In the genomic region with DNA sequence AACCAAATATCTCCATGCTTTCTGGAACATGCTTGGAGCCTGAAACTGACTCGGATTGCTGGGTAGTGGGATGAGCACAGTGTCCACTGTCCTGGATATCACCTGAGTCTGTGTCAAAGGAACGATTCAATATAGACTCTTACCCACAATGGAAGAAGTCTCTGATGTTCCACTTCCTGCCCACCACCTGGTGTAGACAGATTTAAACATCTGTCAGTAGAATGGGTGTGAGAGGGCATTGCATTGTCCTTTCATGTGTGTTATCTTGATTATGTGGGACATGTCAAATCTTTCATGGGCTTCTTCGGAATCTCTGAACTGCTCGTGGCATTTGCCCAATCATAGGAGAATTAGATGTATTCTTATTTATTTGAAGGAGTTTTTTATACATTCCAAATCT, we compare ENCODE assay signal across 20 cellular contexts. TPM values are rescaled to one million over a fixed set of nuclear protein-coding genes. Genes with fewer than 3 reads are reported as not detected.
DNase-seq lines count a peak whose midpoint lies in the region; ATAC-seq and TF ChIP-seq lines count a peak whose summit lies in the region.
"Had no signal": no experiment of that assay in that cellular context is flagged by ENCODE, and none has a peak within 500 bp of the region (broad histone marks: within the 10 kb centered on the region; RNA-seq: fewer than 3 reads in every experiment).

No MANE protein-coding gene starts in this region.

- H3K27me3 Mint-ChIP-seq in natural killer cell treated with Interleukin-12 subunit alpha and Interleukin-12 subunit beta and Interleukin-15 and Interleukin-18, amount 100 ng/mL, for 72 hours: peaks cover 34 to 66% of the 10 kb centered on the region in 2 donors
- peaks cover 39 to 49% of the 10 kb centered on the region in 2 donors for H3K27me3 Mint-ChIP-seq in natural killer cell (ENCODE audit: low read depth in 2 of 2)

- DNase-seq in DMS53 (lab: John Stamatoyannopoulos, UW): peak; percentile 8
- no peak for DNase-seq in DMS53 treated with DMSO at 0.1 percent for 48 hours (lab: John Stamatoyannopoulos, UW; ENCODE audit: unreplicated experiment)
- DNase-seq in natural killer cell treated with Interleukin-12 subunit alpha and Interleukin-12 subunit beta and Interleukin-15 and Interleukin-18, amount 100 ng/mL, for 72 hours (ENCODE audit: low spot score): peak; percentile 42
- DNase-seq in natural killer cell: no peak
- peak; percentile 35 for DNase-seq in RPMI8226
- no peak for DNase-seq in AG08396 (ENCODE audit: low spot score)
- DNase-seq in NCI-H748 (lab: John Stamatoyannopoulos, UW; ENCODE audit: unreplicated experiment): no peak
- DNase-seq: C1 segment of cervical spinal cord; Caco-2; CD4-positive, CD25-positive, alpha-beta regulatory T cell; DMS79 treated with DMSO at 0.1 percent for 48 hours; EL; GM23248 had no signal

- no peaks in the 10 kb centered on the region for H3K36me3 Mint-ChIP-seq in natural killer cell treated with Interleukin-12 subunit alpha and Interleukin-12 subunit beta and Interleukin-15 and Interleukin-18, amount 100 ng/mL, for 72 hours
- no peaks in the 10 kb centered on the region for H3K36me3 Mint-ChIP-seq in natural killer cell
- H3K36me3 Mint-ChIP-seq: CD4-positive, CD25-positive, alpha-beta regulatory T cell; IgD-negative memory B cell had no signal

- H3K4me3 Mint-ChIP-seq in natural killer cell treated with Interleukin-12 subunit alpha and Interleukin-12 subunit beta and Interleukin-15 and Interleukin-18, amount 100 ng/mL, for 72 hours: no peak overlapping the region
- no peak overlapping the region for H3K4me3 Mint-ChIP-seq in natural killer cell
- H3K4me3 Mint-ChIP-seq: B cell; CD4-positive, CD25-positive, alpha-beta regulatory T cell; IgD-negative memory B cell had no signal

- no peak overlapping the region for H3K27ac Mint-ChIP-seq in natural killer cell treated with Interleukin-12 subunit alpha and Interleukin-12 subunit beta and Interleukin-15 and Interleukin-18, amount 100 ng/mL, for 72 hours
- H3K27ac Mint-ChIP-seq in natural killer cell: no peak overlapping the region
- H3K27ac Mint-ChIP-seq: B cell; CD4-positive, CD25-positive, alpha-beta regulatory T cell; IgD-negative memory B cell had no signal

- ATAC-seq in natural killer cell treated with Interleukin-12 subunit alpha and Interleukin-12 subunit beta and Interleukin-15 and Interleukin-18, amount 100 ng/mL, for 72 hours: no peak
- no peak for ATAC-seq in natural killer cell
- ATAC-seq: A549, GM12878, HepG2 had no signal

- intact Hi-C loops in natural killer cell (cut with micrococcal nuclease): no loop called here

- H3K9me3 Mint-ChIP-seq in natural killer cell treated with Interleukin-12 subunit alpha and Interleukin-12 subunit beta and Interleukin-15 and Interleukin-18, amount 100 ng/mL, for 72 hours: no peaks in the 10 kb centered on the region
- no peaks in the 10 kb centered on the region for H3K9me3 Mint-ChIP-seq in natural killer cell

- no peaks in the 10 kb centered on the region for H3K4me1 Mint-ChIP-seq in natural killer cell treated with Interleukin-12 subunit alpha and Interleukin-12 subunit beta and Interleukin-15 and Interleukin-18, amount 100 ng/mL, for 72 hours (ENCODE audit: low read depth in 2 of 2)
- no peaks in the 10 kb centered on the region for H3K4me1 Mint-ChIP-seq in natural killer cell
- H3K4me1 Mint-ChIP-seq: B cell, IgD-negative memory B cell had no signal

- no peak for TF ChIP-seq CTCF in natural killer cell (IDR thresholded peaks at IDR 0.05)

RNA-seq across cellular contexts. Expression of a gene that starts 20.8 kb away (rescaled TPM):
- under 1 TPM; 0.45 to 0.98 TPM for total RNA-seq in natural killer cell treated with Interleukin-12 subunit alpha and Interleukin-12 subunit beta and Interleukin-15 and Interleukin-18, amount 100 ng/mL, for 72 hours
- total RNA-seq in natural killer cell: 1 to 10 TPM in 1 of 3 donors, under 1 TPM in 2; 0.64 to 1.5 (median 0.75) TPM
- total RNA-seq: GM12878 had no signal

RNA-seq across cellular contexts. Expression of a gene that starts 22.8 kb away (rescaled TPM):
- total RNA-seq in natural killer cell treated with Interleukin-12 subunit alpha and Interleukin-12 subunit beta and Interleukin-15 and Interleukin-18, amount 100 ng/mL, for 72 hours: not detected
- not detected for total RNA-seq in natural killer cell
- total RNA-seq: B cell; Caco-2; CD4-positive, CD25-positive, alpha-beta regulatory T cell; G401; GM12878; GM23248; H4; HepG2 had no signal

Comparison
In these comparisons a context has a peak if more than half of its experiments do, and no peak if none do; other contexts are left out.
1. DNase-seq: peak in DMS53 (single experiment), natural killer cell treated with Interleukin-12 subunit alpha and Interleukin-12 subunit beta and Interleukin-15 and Interleukin-18, amount 100 ng/mL, for 72 hours (single experiment) and RPMI8226 (single experiment); none in DMS53 treated with DMSO at 0.1 percent for 48 hours (single experiment), natural killer cell (single experiment), AG08396 (single experiment) and NCI-H748 (single experiment).